In genomic region chr22:45212306-45212709, GRCh38 we compare ENCODE assay signal across 8 cellular contexts. TPM values are rescaled to one million over a fixed set of nuclear protein-coding genes. Genes with fewer than 3 reads are reported as not detected.
DNase-seq lines count a peak whose midpoint lies in the region; ATAC-seq and TF ChIP-seq lines count a peak whose summit lies in the region.

No MANE protein-coding gene starts in this region.

- no peak overlapping the region for H3K9ac ChIP-seq in trophoblast cell (ENCODE audit: low read length)

- H3K4me3 Mint-ChIP-seq in glutamatergic neuron (ENCODE audit: unreplicated experiment): peak overlapping the region; percentile 74

- peaks cover 6% of the 10 kb centered on the region for H3K79me1 ChIP-seq in trophoblast cell (ENCODE audit: low read length)

- H3K4ac ChIP-seq in trophoblast cell (ENCODE audit: low read depth, low read length): no peak overlapping the region

- no peak overlapping the region for H4K12ac ChIP-seq in trophoblast cell (ENCODE audit: low read depth, low read length)

- H3K4me2 ChIP-seq in trophoblast cell (ENCODE audit: low read length): no peak overlapping the region

- H4K8ac ChIP-seq in trophoblast cell (ENCODE audit: low read depth, low read length): no peak overlapping the region

- H3K23ac ChIP-seq in trophoblast cell (ENCODE audit: low read length): no peak overlapping the region

- peaks cover 9% of the 10 kb centered on the region for H3K27me3 Mint-ChIP-seq in glutamatergic neuron (ENCODE audit: unreplicated experiment)

- H3K18ac ChIP-seq in trophoblast cell (ENCODE audit: low read length): no peak overlapping the region

- H3K4me3 ChIP-seq in trophoblast cell (ENCODE audit: low read depth, low read length): no peak overlapping the region

- H3K79me2 ChIP-seq in trophoblast cell (ENCODE audit: control insufficient read depth, insufficient read depth, low read length, poor library complexity): no peaks in the 10 kb centered on the region

- H3K4me1 Mint-ChIP-seq in glutamatergic neuron (ENCODE audit: low read depth, unreplicated experiment): peaks cover 52% of the 10 kb centered on the region

- H3K27ac Mint-ChIP-seq in glutamatergic neuron (ENCODE audit: unreplicated experiment): no peak overlapping the region

- no peak overlapping the region for H2AFZ ChIP-seq in trophoblast cell (ENCODE audit: insufficient read depth, low read length, poor library complexity)

- H3K4me1 ChIP-seq in trophoblast cell (ENCODE audit: control insufficient read depth in 1 of 2, insufficient read depth in 2 of 2, low read length in 2 of 2): peaks cover 28 to 31% of the 10 kb centered on the region in 2 experiments

- peaks cover 4% of the 10 kb centered on the region for H3K36me3 Mint-ChIP-seq in glutamatergic neuron (ENCODE audit: unreplicated experiment)

- H3K14ac ChIP-seq in trophoblast cell (ENCODE audit: low read length): no peak overlapping the region

- no CpG with 5 or more reads among the region's 14 CpGs for WGBS in trophoblast cell (ENCODE audit: extremely low coverage, insufficient coverage, insufficient read length)

- H4K91ac ChIP-seq in trophoblast cell (ENCODE audit: low read depth, low read length): no peak overlapping the region

- H3K9me3 Mint-ChIP-seq in glutamatergic neuron (ENCODE audit: unreplicated experiment): peaks cover 19% of the 10 kb centered on the region

- no peak for TF ChIP-seq CTCF in glutamatergic neuron (IDR thresholded peaks at IDR 0.05; ENCODE audit: partially characterized antibody, unreplicated experiment)

- peaks cover 2 to 8% of the 10 kb centered on the region in 2 experiments for H3K36me3 ChIP-seq in trophoblast cell (ENCODE audit: control insufficient read depth in 1 of 2, insufficient read depth in 2 of 2, low read length in 2 of 2)

- H3K27me3 ChIP-seq in trophoblast cell (ENCODE audit: insufficient read depth, low read length): no peaks in the 10 kb centered on the region

- H2BK5ac ChIP-seq in trophoblast cell (ENCODE audit: low read depth, low read length, poor library complexity): no peak overlapping the region

- H2BK120ac ChIP-seq in trophoblast cell (ENCODE audit: insufficient read depth, low read length, poor library complexity): no peak overlapping the region

- no peak for ATAC-seq in HG02678 (IDR thresholded peaks at IDR 0.05; ENCODE audit: unreplicated experiment)
- ATAC-seq in GM21737 (IDR thresholded peaks at IDR 0.05; ENCODE audit: unreplicated experiment): no peak
- ATAC-seq in GM21717 (IDR thresholded peaks at IDR 0.05; ENCODE audit: unreplicated experiment): no peak

- H3K27ac ChIP-seq in trophoblast cell (ENCODE audit: low read depth, low read length): no peak overlapping the region

- DNase-seq in D341Med (ENCODE audit: low spot score): peak; percentile 75
- peak; percentile 79 for DNase-seq in T1000 (lab: John Stamatoyannopoulos, UW)
- peak; percentile 67 for DNase-seq in glutamatergic neuron
- peak; percentile 44 to 47 for DNase-seq in trophoblast cell
- DNase-seq in activated effector memory CD4-positive, alpha-beta T cell treated with Interleukin-2 at 50 U/mL for 16 hours: no peak

- H2AK5ac ChIP-seq in trophoblast cell (ENCODE audit: low read length): no peak overlapping the region

- H3K9me3 ChIP-seq in trophoblast cell (ENCODE audit: insufficient read depth, low read depth, low read length): no peaks in the 10 kb centered on the region

- no peak overlapping the region for H2BK12ac ChIP-seq in trophoblast cell (ENCODE audit: low read length)

RNA-seq across cellular contexts. Expression of gene KIAA0930, which starts 28.4 kb away (rescaled TPM):
- total RNA-seq in glutamatergic neuron (ENCODE audit: unreplicated experiment): 170 TPM
- polyA plus RNA-seq in trophoblast cell (2013): 68.2 and 71.9 TPM in 2 replicates

RNA-seq across cellular contexts. Expression of gene NUP50, which starts 48.6 kb away (rescaled TPM):
- 79.0 TPM for total RNA-seq in glutamatergic neuron (ENCODE audit: unreplicated experiment)
- 105 and 108 TPM in 2 replicates for polyA plus RNA-seq in trophoblast cell (2013)
